32 cellular contexts compared by ENCODE assay signal in genomic region chr2:6932206-6932605, GRCh38. TPM values are rescaled to one million over a fixed set of nuclear protein-coding genes. Genes with fewer than 3 reads are reported as not detected.
"Had no signal": no experiment of that assay in that cellular context is flagged by ENCODE, and none has a peak within 500 bp of the region (broad histone marks: within the 10 kb centered on the region; RNA-seq: fewer than 3 reads in every experiment).

No MANE protein-coding gene starts in this region.

- H3K27ac Mint-ChIP-seq: activated CD4-positive, alpha-beta memory T cell treated with anti-CD3 and anti-CD28 coated beads, Interleukin-2, amount 10 ng/mL, durations not matched to agents 7 days and 5 days; activated CD8-positive, alpha-beta memory T cell treated with anti-CD3 and anti-CD28 coated beads, Interleukin-2, amount 10 ng/mL, durations not matched to agents 7 days and 5 days; activated naive CD8-positive, alpha-beta T cell treated with anti-CD3 and anti-CD28 coated beads, Interleukin-2, amount 10 ng/mL, durations not matched to agents 7 days and 5 days had no signal

- H3K4me2 ChIP-seq: PC-9 had no signal

- H3K27me3 ChIP-seq: body of pancreas, breast epithelium, MG63 had no signal

- H3K4me3 Mint-ChIP-seq: activated CD4-positive, alpha-beta memory T cell treated with anti-CD3 and anti-CD28 coated beads, Interleukin-2, amount 10 ng/mL, durations not matched to agents 7 days and 5 days; activated CD8-positive, alpha-beta memory T cell treated with anti-CD3 and anti-CD28 coated beads, Interleukin-2, amount 10 ng/mL, durations not matched to agents 7 days and 5 days; activated naive CD8-positive, alpha-beta T cell treated with anti-CD3 and anti-CD28 coated beads, Interleukin-2, amount 10 ng/mL, durations not matched to agents 7 days and 5 days; IgD-negative memory B cell had no signal

- H3K27me3 Mint-ChIP-seq: activated CD8-positive, alpha-beta memory T cell treated with anti-CD3 and anti-CD28 coated beads, Interleukin-2, amount 10 ng/mL, durations not matched to agents 7 days and 5 days; activated naive CD8-positive, alpha-beta T cell treated with anti-CD3 and anti-CD28 coated beads, Interleukin-2, amount 10 ng/mL, durations not matched to agents 7 days and 5 days; IgD-negative memory B cell had no signal

- DNase-seq: activated CD4-positive, alpha-beta memory T cell treated with anti-CD3 and anti-CD28 coated beads, Interleukin-2, amount 10 ng/mL, durations not matched to agents 7 days and 5 days; activated CD4-positive, alpha-beta T cell treated with anti-CD3 and anti-CD28 coated beads for 1 hour; activated CD4-positive, alpha-beta T cell treated with anti-CD3 and anti-CD28 coated beads for 48 hours; activated CD4-positive, CD25-positive, alpha-beta regulatory T cell; activated CD8-positive, alpha-beta memory T cell treated with anti-CD3 and anti-CD28 coated beads for 24 hours; activated CD8-positive, alpha-beta memory T cell treated with anti-CD3 and anti-CD28 coated beads, Interleukin-2, amount 10 ng/mL, durations not matched to agents 7 days and 5 days; activated CD8-positive, alpha-beta memory T cell treated with anti-CD3 and anti-CD28 coated beads, Interleukin-2, amount 50 U/mL, for 48 hours; activated effector memory CD4-positive, alpha-beta T cell treated with Interleukin-2 at 50 U/mL for 16 hours; activated naive CD4-positive, alpha-beta T cell treated with anti-CD3 and anti-CD28 coated beads, Interleukin-2, amount 50 U/mL, for 16 hours; activated naive CD8-positive, alpha-beta T cell treated with anti-CD3 and anti-CD28 coated beads, Interleukin-2, amount 10 ng/mL, durations not matched to agents 7 days and 5 days; activated T-cell treated with anti-CD3 and anti-CD28 coated beads, Interleukin-2, amount 50 U/mL, for 48 hours; body of pancreas; central memory CD4-positive, alpha-beta T cell; Kasumi-1; KG1; MG63; NCI-H1048; NCI-H1105 treated with DMSO at 0.1 percent for 48 hours; NCI-H1436; NCI-H1694; NCI-H1930; NCI-H2081 treated with DMSO at 0.1 percent for 48 hours; NCI-H345; NCI-H748 treated with DMSO at 0.1 percent for 48 hours; PC-9; T1000; WERI-Rb-1 had no signal

- H3K4me1 ChIP-seq: breast epithelium had no signal

- H3K9me3 ChIP-seq: body of pancreas, breast epithelium, MG63 had no signal

- H2AFZ ChIP-seq: PC-9 had no signal

- ATAC-seq: activated CD8-positive, alpha-beta memory T cell treated with anti-CD3 and anti-CD28 coated beads, Interleukin-2, amount 10 ng/mL, durations not matched to agents 7 days and 5 days; body of pancreas; Right ventricle myocardium inferior had no signal

- H3K27ac ChIP-seq: breast epithelium, PC-9, RWPE1, WERI-Rb-1 had no signal

- H3K4me3 ChIP-seq: body of pancreas, breast epithelium, MG63, PC-9 had no signal

- H3K36me3 ChIP-seq: breast epithelium, MG63, WERI-Rb-1 had no signal

RNA-seq across cellular contexts. Expression of gene RSAD2, which starts 54.6 kb away (rescaled TPM):
- total RNA-seq: OCI-LY7, PC-9 had no signal
